In the genomic region with DNA sequence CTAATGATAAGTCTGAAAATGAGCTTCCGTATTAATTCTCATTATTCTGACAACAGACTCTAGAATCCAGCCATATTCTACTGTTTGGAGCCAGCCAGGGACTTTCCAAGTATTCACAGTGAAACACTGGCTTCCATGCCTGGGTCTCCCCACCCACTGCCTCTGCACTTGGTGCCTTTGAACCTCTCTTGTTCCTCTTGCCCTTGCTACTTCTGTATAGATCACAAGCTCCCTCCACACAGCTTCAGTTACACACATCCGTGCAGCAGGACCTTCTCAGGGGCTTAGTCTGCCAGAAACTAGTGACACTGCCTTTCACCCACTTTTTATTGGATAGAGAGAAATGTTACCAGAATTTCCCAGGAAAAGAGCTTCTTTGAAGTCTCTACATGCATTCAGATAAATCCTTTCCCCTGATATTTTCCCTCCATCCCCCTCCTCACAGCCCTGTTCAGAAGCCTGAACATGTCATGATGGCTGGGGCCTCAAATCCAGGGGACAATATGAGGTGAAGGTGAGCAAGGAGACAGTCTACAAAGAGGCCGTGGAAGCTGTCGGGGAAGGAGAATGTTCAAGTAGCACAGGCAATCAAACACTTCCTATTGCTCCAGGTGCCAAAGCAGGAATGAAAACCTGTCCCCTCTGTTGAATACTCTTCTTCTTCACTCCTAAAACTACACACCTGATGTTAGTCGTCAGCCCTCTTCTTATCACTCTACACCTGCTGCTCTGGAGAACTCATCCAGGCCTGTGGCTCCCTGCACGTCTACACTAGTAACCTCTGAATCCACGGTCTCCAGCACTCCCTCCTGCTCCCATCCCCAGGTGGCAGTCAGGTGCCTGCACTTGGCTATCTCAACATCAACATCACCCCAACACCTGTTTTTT, we compare ENCODE assay signal across 1 cellular context.
A peak's percentile ranks its signal among the peaks of the same experiment; 100 is the strongest.
TF ChIP-seq lines count a peak whose summit lies in the region.

No MANE protein-coding gene starts in this region.

TF ChIP-seq in A549, 52 proteins besides CTCF, POLR2A, EP300 and RAD21:
- no peak for TF ChIP-seq TFCP2L1 (CRISPR knock-in tag; IDR thresholded peaks at IDR 0.05)
- TF ChIP-seq TP53 (CRISPR knock-in tag; IDR thresholded peaks at IDR 0.05), result no peak
- TF ChIP-seq RFX5 (IDR thresholded peaks at IDR 0.05), result peak; percentile 94
- TF ChIP-seq SMC3 (IDR thresholded peaks at IDR 0.05), result no peak
- TF ChIP-seq HOXB13 (CRISPR knock-in tag; IDR thresholded peaks at IDR 0.05; ENCODE audit: low read depth), result no peak
- TF ChIP-seq FOSB (CRISPR knock-in tag; IDR thresholded peaks at IDR 0.05), result no peak
